11 cellular contexts compared by ENCODE assay signal in genomic region chr18:63079114-63079513, GRCh38.
A peak's percentile ranks its signal among the peaks of the same experiment; 100 is the strongest.
DNase-seq lines count a peak whose midpoint lies in the region; ATAC-seq and TF ChIP-seq lines count a peak whose summit lies in the region.
"Had no signal": no experiment of that assay in that cellular context is flagged by ENCODE, and none has a peak within 500 bp of the region (broad histone marks: within the 10 kb centered on the region; RNA-seq: fewer than 3 reads in every experiment).

No MANE protein-coding gene starts in this region.

- peak overlapping the region in 10 of 11 experiments; percentile 38 to 68 (median 54); a peak in 20 of 22 replicates for H3K27ac ChIP-seq in BLaER1 treated with 17β-estradiol and CSF1 and Interleukin-3, amounts not matched to agents 10 nM and 100 nM
- H3K27ac ChIP-seq: heart right ventricle, WERI-Rb-1 had no signal

- no peaks in the 10 kb centered on the region for H4K20me1 ChIP-seq in BLaER1 treated with 17β-estradiol and CSF1 and Interleukin-3, amounts not matched to agents 10 nM and 100 nM

- no peak overlapping the region for H3K9ac ChIP-seq in BLaER1 treated with 17β-estradiol and CSF1 and Interleukin-3, amounts not matched to agents 10 nM and 100 nM

- no peak for TF ChIP-seq CTCF in GM20000 (IDR thresholded peaks at IDR 0.05; ENCODE audit: extremely low read depth, missing control alignments)

- ATAC-seq in GM18909 (IDR thresholded peaks at IDR 0.05; ENCODE audit: poor library complexity, unreplicated experiment) = peak; percentile 51
- ATAC-seq in HG03139 (IDR thresholded peaks at IDR 0.05; ENCODE audit: unreplicated experiment) = peak; percentile 42
- no peak for ATAC-seq in HG03571 (IDR thresholded peaks at IDR 0.05; ENCODE audit: unreplicated experiment)
- ATAC-seq: heart right ventricle had no signal

- DNase-seq in SK-MEL-5 (ENCODE audit: low read depth, low spot score) = peak; percentile 18
- no peak for DNase-seq in GM20000 (ENCODE audit: low spot score)
- no peak for DNase-seq in HAP-1 (ENCODE audit: low spot score in 2 of 2)
- no peak for DNase-seq in NCI-H1417 (lab: John Stamatoyannopoulos, UW)
- DNase-seq: heart right ventricle, NCI-H2081 treated with DMSO at 0.1 percent for 48 hours, WERI-Rb-1 had no signal

- H3K9me3 ChIP-seq in BLaER1 treated with 17β-estradiol and CSF1 and Interleukin-3, amounts not matched to agents 10 nM and 100 nM (replicated peaks in 1 of 11) = peaks cover 38 to 57% (median 49%) of the 10 kb centered on the region in 11 experiments
- no peaks in the 10 kb centered on the region for H3K9me3 ChIP-seq in HAP-1

- H3K4me3 ChIP-seq in BLaER1 treated with 17β-estradiol and CSF1 and Interleukin-3, amounts not matched to agents 10 nM and 100 nM = no peak overlapping the region
- no peak overlapping the region for H3K4me3 ChIP-seq in HAP-1
- H3K4me3 ChIP-seq: heart right ventricle had no signal

- H3K36me3 ChIP-seq in BLaER1 treated with 17β-estradiol and CSF1 and Interleukin-3, amounts not matched to agents 10 nM and 100 nM = peaks cover 0 to 4% (median 0%) of the 10 kb centered on the region in 11 experiments; a peak in 3 of 22 replicates
- H3K36me3 ChIP-seq in HAP-1 (replicated peaks) = no peaks in the 10 kb centered on the region
- H3K36me3 ChIP-seq: heart right ventricle, WERI-Rb-1 had no signal

- H3K4me2 ChIP-seq in BLaER1 treated with 17β-estradiol and CSF1 and Interleukin-3, amounts not matched to agents 10 nM and 100 nM = peak overlapping the region; percentile 6 to 60 (median 42)

- H3K27me3 ChIP-seq in BLaER1 treated with 17β-estradiol and CSF1 and Interleukin-3, amounts not matched to agents 10 nM and 100 nM = no peaks in the 10 kb centered on the region
- H3K27me3 ChIP-seq in HAP-1 (ENCODE audit: low read depth) = no peaks in the 10 kb centered on the region
- H3K27me3 ChIP-seq: heart right ventricle had no signal

- peaks cover 18 to 47% (median 25%) of the 10 kb centered on the region in 10 experiments for H3K4me1 ChIP-seq in BLaER1 treated with 17β-estradiol and CSF1 and Interleukin-3, amounts not matched to agents 10 nM and 100 nM
- peaks cover 5% of the 10 kb centered on the region; the same call in 1 of the 2 replicates for H3K4me1 ChIP-seq in HAP-1

- in situ Hi-C loops in SK-MEL-5 (cut with HindIII; ENCODE audit: low pct_unique_long_range_greater_than_20kb, low sequenced_read_pairs) = no loop called here
- in situ Hi-C loops in HAP-1 (cut with MboI; ENCODE audit: low sequenced_read_pairs) = no loop called here
